18 cellular contexts compared by ENCODE assay signal in the genomic region with DNA sequence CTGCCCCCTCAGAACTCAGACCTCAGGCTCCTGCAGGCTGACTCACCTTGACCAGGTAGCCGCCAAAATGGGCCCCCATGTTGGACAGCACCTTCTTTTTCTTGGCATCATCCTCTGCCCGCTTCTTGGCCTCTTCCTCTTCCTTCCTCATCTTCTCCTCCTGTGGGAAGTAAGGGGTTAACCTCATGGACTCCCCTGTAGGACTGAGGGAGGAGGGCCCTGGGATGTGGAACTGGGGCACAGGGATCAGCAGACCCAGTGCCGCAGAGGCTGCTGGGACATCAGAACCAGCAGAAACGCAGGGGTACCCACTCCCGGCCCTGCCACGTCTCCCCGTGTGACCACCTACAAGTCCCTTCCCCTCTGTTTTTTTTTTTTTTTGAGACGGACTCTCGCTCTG. TPM values are rescaled to one million over a fixed set of nuclear protein-coding genes. Genes with fewer than 3 reads are reported as not detected.
DNase-seq lines count a peak whose midpoint lies in the region; ATAC-seq, FAIRE-seq and TF ChIP-seq lines count a peak whose summit lies in the region.
"Had no signal": no experiment of that assay in that cellular context is flagged by ENCODE, and none has a peak within 500 bp of the region (broad histone marks: within the 10 kb centered on the region; RNA-seq: fewer than 3 reads in every experiment).

No MANE protein-coding gene starts in this region.

- H3K9me3 ChIP-seq in HepG2 (ENCODE audit: low read length) (no peaks in the 10 kb centered on the region), right lobe of liver (no peaks in the 10 kb centered on the region), neuronal stem cell (replicated peaks in 1 of 2; ENCODE audit: control insufficient read depth in 2 of 2, insufficient read depth in 1 of 2, low read depth in 1 of 2, low read length in 2 of 2) (no peaks in the 10 kb centered on the region)
- H3K9me3 ChIP-seq: BLaER1 had no signal

- DNase-seq in HepG2 (ENCODE audit: low spot score) (no peak), right lobe of liver (no peak), neuronal stem cell (ENCODE audit: low spot score) (no peak), SIG-M5 (lab: John Stamatoyannopoulos, UW) (no peak)
- DNase-seq in stimulated activated naive B cell treated with anti-CD40 and anti-IgM and Interleukin-4, amounts not matched to agents 10 μg/mL and 1 μg/mL and 100 μg/mL, for 72 hours: no peak
- DNase-seq: 8988T; CD4-positive, alpha-beta memory T cell; DMS153; DMS79 treated with DMSO at 0.1 percent for 48 hours; GF-D8; HFFc6 had no signal

- H3K4me2 ChIP-seq in HepG2 (ENCODE audit: low read depth, low read length) (peak overlapping the region; percentile 7; the same call in 1 of the 2 replicates), neuronal stem cell (ENCODE audit: insufficient read depth, low read length, poor library complexity, severe bottlenecking) (no peak overlapping the region)
- H3K4me2 ChIP-seq: BLaER1, KMS-11 had no signal

- H3K14ac ChIP-seq in neuronal stem cell (ENCODE audit: low read length): no peak overlapping the region

- TF ChIP-seq EP300 in HepG2 (IDR thresholded peaks at IDR 0.05; ENCODE audit: low read depth in 2 of 2, low read length in 2 of 2) (no peak), HepG2 (CRISPR knock-in tag; IDR thresholded peaks at IDR 0.05; ENCODE audit: borderline replicate concordance) (no peak)

- TF ChIP-seq CTCF in HepG2 (CRISPR knock-in tag; IDR thresholded peaks at IDR 0.05) (no peak), right lobe of liver (IDR thresholded peaks at IDR 0.05) (no peak)

- FAIRE-seq in HepG2 (lab: Jason Lieb, UNC): no peak
- FAIRE-seq: H54 had no signal

- H3K4me1 Mint-ChIP-seq in stimulated activated naive B cell treated with anti-CD40 and anti-IgM and Interleukin-4, amounts not matched to agents 10 μg/mL and 1 μg/mL and 100 μg/mL, for 72 hours: peaks cover 7 to 21% of the 10 kb centered on the region in 2 donors

- peaks cover 40 to 66% of the 10 kb centered on the region in 2 donors for H3K27me3 Mint-ChIP-seq in stimulated activated naive B cell treated with anti-CD40 and anti-IgM and Interleukin-4, amounts not matched to agents 10 μg/mL and 1 μg/mL and 100 μg/mL, for 72 hours

- POLR2A ChIA-PET in HepG2 (lab: Yijun Ruan, JAX): no interaction called here

- no peaks in the 10 kb centered on the region for H3K79me1 ChIP-seq in neuronal stem cell (ENCODE audit: low read depth, low read length)

- H3K9me3 Mint-ChIP-seq in stimulated activated naive B cell treated with anti-CD40 and anti-IgM and Interleukin-4, amounts not matched to agents 10 μg/mL and 1 μg/mL and 100 μg/mL, for 72 hours: no peaks in the 10 kb centered on the region
- H3K9me3 Mint-ChIP-seq: CD4-positive, alpha-beta memory T cell; HFFc6 had no signal

- ATAC-seq in HepG2 (no peak), right lobe of liver (no peak), HG03045 (IDR thresholded peaks at IDR 0.05; ENCODE audit: unreplicated experiment) (no peak)
- no peak for ATAC-seq in stimulated activated naive B cell treated with anti-CD40 and anti-IgM and Interleukin-4, amounts not matched to agents 10 μg/mL and 1 μg/mL and 100 μg/mL, for 72 hours (replicated peaks)
- ATAC-seq: HCT116 had no signal

- no peak overlapping the region for H3K4me3 Mint-ChIP-seq in stimulated activated naive B cell treated with anti-CD40 and anti-IgM and Interleukin-4, amounts not matched to agents 10 μg/mL and 1 μg/mL and 100 μg/mL, for 72 hours
- H3K4me3 Mint-ChIP-seq: CD14-positive monocyte; CD4-positive, alpha-beta memory T cell; HFFc6 had no signal

- no peak overlapping the region for H4K8ac ChIP-seq in neuronal stem cell (ENCODE audit: low read depth, low read length)

- no peak overlapping the region for H2BK15ac ChIP-seq in neuronal stem cell (ENCODE audit: low read length)

- H4K20me1 ChIP-seq in HepG2 (ENCODE audit: insufficient read depth, low read length): no peaks in the 10 kb centered on the region
- H4K20me1 ChIP-seq: BLaER1 had no signal

- TF ChIP-seq POLR2A in HepG2 (IDR thresholded peaks at IDR 0.05; ENCODE audit: insufficient read depth in 1 of 2, low read depth in 2 of 2, low read length in 2 of 2) (no peak), right lobe of liver (IDR thresholded peaks at IDR 0.05) (no peak)

- no peak overlapping the region for H3K23ac ChIP-seq in neuronal stem cell (ENCODE audit: low read depth, low read length, poor library complexity)

- H3K4ac ChIP-seq in neuronal stem cell (ENCODE audit: low read length): peak overlapping the region; percentile 10

- H2BK5ac ChIP-seq in neuronal stem cell (ENCODE audit: low read length): no peak overlapping the region

- peak overlapping the region; percentile 25 for H3K27ac Mint-ChIP-seq in stimulated activated naive B cell treated with anti-CD40 and anti-IgM and Interleukin-4, amounts not matched to agents 10 μg/mL and 1 μg/mL and 100 μg/mL, for 72 hours
- H3K27ac Mint-ChIP-seq: CD4-positive, alpha-beta memory T cell; HFFc6 had no signal

- H3K27me3 ChIP-seq in HepG2 (ENCODE audit: control insufficient read depth in 1 of 2, insufficient read depth in 2 of 2, low read length in 2 of 2): peaks cover 0 to 8% of the 10 kb centered on the region in 2 experiments; a peak in 1 of 5 replicates
- peaks cover 0 to 9% of the 10 kb centered on the region in 2 donors for H3K27me3 ChIP-seq in right lobe of liver
- H3K27me3 ChIP-seq in neuronal stem cell (ENCODE audit: control insufficient read depth in 3 of 3, insufficient read depth in 3 of 3, low read depth in 1 of 3, low read length in 3 of 3): peaks cover 0 to 3% (median 0%) of the 10 kb centered on the region in 3 experiments

- H3K4me1 ChIP-seq in HepG2 (ENCODE audit: insufficient read depth, low read length) (0 out of 2 replicates have a peak, but pooled peaks cover 7% of the 10 kb centered on the region), right lobe of liver (peaks cover 0 to 6% (median 0%) of the 10 kb centered on the region in 4 donors), neuronal stem cell (ENCODE audit: control insufficient read depth in 2 of 2, insufficient read depth in 1 of 2, low read depth in 1 of 2, low read length in 2 of 2) (peaks cover 10 to 13% of the 10 kb centered on the region in 2 donors)

- H4K91ac ChIP-seq in neuronal stem cell (ENCODE audit: low read depth, low read length, poor library complexity): no peak overlapping the region

- intact Hi-C loops in HepG2 (cut with micrococcal nuclease; ENCODE audit: unreplicated experiment): no loop called here
- intact Hi-C loops in right lobe of liver (cut with DNase I): no loop called here

- H3K4me3 ChIP-seq in HepG2 (replicated peaks in 1 of 3; ENCODE audit: insufficient read depth in 1 of 3, low read depth in 2 of 3, low read length in 3 of 3) (no peak overlapping the region), right lobe of liver (no peak overlapping the region), neuronal stem cell (ENCODE audit: low read length in 2 of 2) (no peak overlapping the region)
- H3K4me3 ChIP-seq: BLaER1 had no signal

- no peak overlapping the region for H2AFZ ChIP-seq in HepG2 (ENCODE audit: low read length)
- no peak overlapping the region for H2AFZ ChIP-seq in neuronal stem cell (ENCODE audit: low read length)

- no peak overlapping the region for H2BK120ac ChIP-seq in neuronal stem cell (ENCODE audit: low read depth, low read length)

- H3K9ac ChIP-seq in HepG2 (ENCODE audit: insufficient read depth, low read depth, low read length) (no peak overlapping the region), neuronal stem cell (ENCODE audit: low read depth, low read length, poor library complexity) (no peak overlapping the region)
- H3K9ac ChIP-seq: BLaER1, KMS-11 had no signal

- in situ Hi-C loops in HepG2 (cut with HindIII; ENCODE audit: extremely low pct_ligation_motif_present, low pct_unique_long_range_greater_than_20kb): no loop called here

- no peaks in the 10 kb centered on the region for H3K79me2 ChIP-seq in HepG2 (ENCODE audit: insufficient read depth, low read length)

- peak overlapping the region; percentile 61 for H2AK5ac ChIP-seq in neuronal stem cell (ENCODE audit: low read depth, low read length)

- no peak overlapping the region for H2BK12ac ChIP-seq in neuronal stem cell (ENCODE audit: low read length)

- no peaks in the 10 kb centered on the region for H3K36me3 Mint-ChIP-seq in stimulated activated naive B cell treated with anti-CD40 and anti-IgM and Interleukin-4, amounts not matched to agents 10 μg/mL and 1 μg/mL and 100 μg/mL, for 72 hours
- H3K36me3 Mint-ChIP-seq: CD14-positive monocyte; CD4-positive, alpha-beta memory T cell had no signal

- WGBS in HepG2 (ENCODE audit: low lambda C conversion rate): 23% methylated on average over 9 of the region's 9 CpGs
- 48% methylated on average over 5 of the region's 9 CpGs for WGBS in right lobe of liver (ENCODE audit: insufficient coverage, low coverage, low lambda C conversion rate, missing lambda C conversion rate)
- no CpG with 5 or more reads among the region's 9 CpGs for WGBS in neuronal stem cell (ENCODE audit: extremely low coverage in 2 of 2, insufficient read length in 2 of 2, insufficient replicate concordance in 1 of 2), 2 donors

- CTCF ChIA-PET in HepG2 (lab: Yijun Ruan, JAX; ENCODE audit: low intra/inter-chr PET ratio, low total read pairs): no interaction called here

- H3K27ac ChIP-seq in HepG2 (ENCODE audit: extremely low read length, insufficient read depth, low read length) (no peak overlapping the region), right lobe of liver (no peak overlapping the region), neuronal stem cell (replicated peaks; ENCODE audit: low read length) (no peak overlapping the region)
- H3K27ac ChIP-seq: BLaER1, KMS-11 had no signal

- no TSS peak for BruUV-seq in HepG2 (replicated peaks; lab: Mats Ljungman, UMichigan)

- H3K36me3 ChIP-seq in HepG2 (replicated peaks in 1 of 2; ENCODE audit: control insufficient read depth in 1 of 2, insufficient read depth in 2 of 2, low read length in 2 of 2) (no peaks in the 10 kb centered on the region), right lobe of liver (no peaks in the 10 kb centered on the region), neuronal stem cell (replicated peaks in 1 of 2; ENCODE audit: control insufficient read depth in 2 of 2, insufficient read depth in 2 of 2, low read length in 2 of 2) (peaks cover 0 to 2% of the 10 kb centered on the region in 2 donors)
- H3K36me3 ChIP-seq: BLaER1 had no signal

- TF ChIP-seq RAD21 in HepG2 (CRISPR knock-in tag; IDR thresholded peaks at IDR 0.05): no peak

- no peak overlapping the region for H3K18ac ChIP-seq in neuronal stem cell (ENCODE audit: low read length)

RNA-seq across cellular contexts. Expression of gene TNNT1, which starts 11.1 kb away (rescaled TPM):
- total RNA-seq in HepG2 (2016; rRNA removed; fragmentation: Illumina TruSeq; extraction: Trizol) (1.3 and 1.4 TPM in 2 replicates), right lobe of liver (10 to 100 TPM in 1 of 6 experiments, 1 to 10 TPM in 3, not detected in 2; 1.2 to 10.9 (median 1.6) TPM)
- total RNA-seq in HepG2 (2016; cell fraction: cytosol; rRNA removed; fragmentation: Illumina TruSeq; extraction: Trizol; ENCODE audit: low read depth): 0.91 and 3.3 TPM in 2 replicates
- total RNA-seq in HepG2 (2016; cell fraction: insoluble cytoplasmic fraction; rRNA removed; fragmentation: Illumina TruSeq; extraction: Trizol): 1.3 and 1.5 TPM in 2 replicates
- total RNA-seq in HepG2 (2016; cell fraction: membrane; rRNA removed; fragmentation: Illumina TruSeq; extraction: Trizol): 3.2 and 3.6 TPM in 2 replicates
- total RNA-seq in HepG2 (2016; cell fraction: nucleus; rRNA removed; fragmentation: Illumina TruSeq; extraction: Trizol): 0.99 and 1.1 TPM in 2 replicates
- 1.3 and 2.4 TPM in 2 replicates for polyA plus RNA-seq in HepG2 (2011; rRNA removed)
- 2.1 and 2.2 TPM in 2 replicates for polyA plus RNA-seq in HepG2 (2011; cell fraction: cytosol; rRNA removed)
- 1.6 and 1.8 TPM in 2 replicates for polyA plus RNA-seq in HepG2 (2011; cell fraction: nucleus; rRNA removed)
- polyA plus RNA-seq in HepG2 (2012): 1.8 and 3.8 TPM in 2 replicates
- 3.1 and 3.6 TPM in 2 replicates for polyA plus RNA-seq in HepG2 (2016; cell fraction: cytosol; fragmentation: Illumina TruSeq; extraction: Trizol; ENCODE audit: low read depth)
- polyA plus RNA-seq in HepG2 (2016; cell fraction: insoluble cytoplasmic fraction; fragmentation: Illumina TruSeq; extraction: Trizol; ENCODE audit: low read depth): 0.81 and 1.7 TPM in 2 replicates
- 2.3 and 3.5 TPM in 2 replicates for polyA plus RNA-seq in HepG2 (2016; cell fraction: membrane; fragmentation: Illumina TruSeq; extraction: Trizol; ENCODE audit: low read depth)
- 1.7 and 2.1 TPM in 2 replicates for polyA plus RNA-seq in HepG2 (2016; cell fraction: nucleus; fragmentation: Illumina TruSeq; extraction: Trizol; ENCODE audit: insufficient read depth, low read depth)
- polyA minus RNA-seq in HepG2 (2011; rRNA and poly(A)+ RNA removed; ENCODE audit: low replicate concordance): 0.64 and 6.2 TPM in 2 replicates
- 2.5 TPM in 1 of 2 replicates, not detected in the other for polyA minus RNA-seq in HepG2 (2011; cell fraction: cytosol; rRNA and poly(A)+ RNA removed)
- 1.0 TPM in 1 of 2 replicates, not detected in the other for polyA minus RNA-seq in HepG2 (2011; cell fraction: nucleus; rRNA and poly(A)+ RNA removed)
- polyA plus RNA-seq in neuronal stem cell (2013, experiment 1 of 2): 81.1 TPM
- polyA plus RNA-seq in neuronal stem cell (2013, experiment 2 of 2): 76.8 TPM
- total RNA-seq: CD4-positive, alpha-beta memory T cell had no signal
- polyA plus RNA-seq: CD4-positive, alpha-beta memory T cell had no signal

RNA-seq across cellular contexts. Expression of gene TNNI3, which starts 19.6 kb away (rescaled TPM):
- total RNA-seq in HepG2 (2016; rRNA removed; fragmentation: Illumina TruSeq; extraction: Trizol) (3.5 and 3.7 TPM in 2 replicates), right lobe of liver (under 1 TPM in 3 of 6 experiments, not detected in 3; 0.43 to 0.83 (median 0.62) TPM)
- total RNA-seq in HepG2 (2016; cell fraction: cytosol; rRNA removed; fragmentation: Illumina TruSeq; extraction: Trizol; ENCODE audit: low read depth): 1.9 and 3.2 TPM in 2 replicates
- 3.8 and 5.6 TPM in 2 replicates for total RNA-seq in HepG2 (2016; cell fraction: insoluble cytoplasmic fraction; rRNA removed; fragmentation: Illumina TruSeq; extraction: Trizol)
- 2.0 and 2.4 TPM in 2 replicates for total RNA-seq in HepG2 (2016; cell fraction: membrane; rRNA removed; fragmentation: Illumina TruSeq; extraction: Trizol)
- total RNA-seq in HepG2 (2016; cell fraction: nucleus; rRNA removed; fragmentation: Illumina TruSeq; extraction: Trizol): 1.6 and 2.3 TPM in 2 replicates
- polyA plus RNA-seq in HepG2 (2011; rRNA removed): 3.7 TPM in 2 replicates
- 4.8 and 5.7 TPM in 2 replicates for polyA plus RNA-seq in HepG2 (2011; cell fraction: cytosol; rRNA removed)
- polyA plus RNA-seq in HepG2 (2011; cell fraction: nucleus; rRNA removed): 2.4 and 3.1 TPM in 2 replicates
- 4.6 and 9.0 TPM in 2 replicates for polyA plus RNA-seq in HepG2 (2012)
- 1.5 and 2.8 TPM in 2 replicates for polyA plus RNA-seq in HepG2 (2016; cell fraction: cytosol; fragmentation: Illumina TruSeq; extraction: Trizol; ENCODE audit: low read depth)
- polyA plus RNA-seq in HepG2 (2016; cell fraction: insoluble cytoplasmic fraction; fragmentation: Illumina TruSeq; extraction: Trizol; ENCODE audit: low read depth): 4.3 and 5.1 TPM in 2 replicates
- 1.1 and 1.6 TPM in 2 replicates for polyA plus RNA-seq in HepG2 (2016; cell fraction: membrane; fragmentation: Illumina TruSeq; extraction: Trizol; ENCODE audit: low read depth)
- 3.4 TPM in 2 replicates for polyA plus RNA-seq in HepG2 (2016; cell fraction: nucleus; fragmentation: Illumina TruSeq; extraction: Trizol; ENCODE audit: insufficient read depth, low read depth)
- 0.48 and 0.75 TPM in 2 replicates for polyA minus RNA-seq in HepG2 (2011; rRNA and poly(A)+ RNA removed; ENCODE audit: low replicate concordance)
- polyA minus RNA-seq in HepG2 (2011; cell fraction: cytosol; rRNA and poly(A)+ RNA removed): not detected in 2 replicates
- polyA minus RNA-seq in HepG2 (2011; cell fraction: nucleus; rRNA and poly(A)+ RNA removed): not detected in 2 replicates
- 38.0 TPM for polyA plus RNA-seq in neuronal stem cell (2013, experiment 1 of 2)
- polyA plus RNA-seq in neuronal stem cell (2013, experiment 2 of 2): 36.6 TPM
- total RNA-seq: CD4-positive, alpha-beta memory T cell; HFFc6 had no signal
- polyA plus RNA-seq: CD4-positive, alpha-beta memory T cell had no signal

RNA-seq across cellular contexts. Expression of gene PPP1R12C, which starts 20.5 kb away (rescaled TPM):
- total RNA-seq in HepG2 (2016; rRNA removed; fragmentation: Illumina TruSeq; extraction: Trizol) (13.0 and 29.7 TPM in 2 replicates), right lobe of liver (10 to 100 TPM; 35.6 to 48.1 (median 41.7) TPM)
- total RNA-seq in HepG2 (2016; cell fraction: cytosol; rRNA removed; fragmentation: Illumina TruSeq; extraction: Trizol; ENCODE audit: low read depth): 8.7 and 9.6 TPM in 2 replicates
- total RNA-seq in HepG2 (2016; cell fraction: insoluble cytoplasmic fraction; rRNA removed; fragmentation: Illumina TruSeq; extraction: Trizol): 10.7 and 30.4 TPM in 2 replicates
- 16.0 and 19.8 TPM in 2 replicates for total RNA-seq in HepG2 (2016; cell fraction: membrane; rRNA removed; fragmentation: Illumina TruSeq; extraction: Trizol)
- total RNA-seq in HepG2 (2016; cell fraction: nucleus; rRNA removed; fragmentation: Illumina TruSeq; extraction: Trizol): 33.8 and 39.8 TPM in 2 replicates
- 30.3 and 40.4 TPM in 2 replicates for polyA plus RNA-seq in HepG2 (2011; rRNA removed)
- polyA plus RNA-seq in HepG2 (2011; cell fraction: cytosol; rRNA removed): 13.1 and 19.7 TPM in 2 replicates
- 234 and 309 TPM in 2 replicates for polyA plus RNA-seq in HepG2 (2011; cell fraction: nucleus; rRNA removed)
- 30.8 and 39.8 TPM in 2 replicates for polyA plus RNA-seq in HepG2 (2012)
- polyA plus RNA-seq in HepG2 (2016; cell fraction: cytosol; fragmentation: Illumina TruSeq; extraction: Trizol; ENCODE audit: low read depth): 16.9 and 17.6 TPM in 2 replicates
- polyA plus RNA-seq in HepG2 (2016; cell fraction: insoluble cytoplasmic fraction; fragmentation: Illumina TruSeq; extraction: Trizol; ENCODE audit: low read depth): 21.3 and 29.2 TPM in 2 replicates
- 27.6 and 31.9 TPM in 2 replicates for polyA plus RNA-seq in HepG2 (2016; cell fraction: membrane; fragmentation: Illumina TruSeq; extraction: Trizol; ENCODE audit: low read depth)
- 194 and 196 TPM in 2 replicates for polyA plus RNA-seq in HepG2 (2016; cell fraction: nucleus; fragmentation: Illumina TruSeq; extraction: Trizol; ENCODE audit: insufficient read depth, low read depth)
- polyA minus RNA-seq in HepG2 (2011; rRNA and poly(A)+ RNA removed; ENCODE audit: low replicate concordance): 20.6 and 25.3 TPM in 2 replicates
- 6.3 and 6.7 TPM in 2 replicates for polyA minus RNA-seq in HepG2 (2011; cell fraction: cytosol; rRNA and poly(A)+ RNA removed)
- polyA minus RNA-seq in HepG2 (2011; cell fraction: nucleus; rRNA and poly(A)+ RNA removed): 22.7 and 26.5 TPM in 2 replicates
- polyA plus RNA-seq in neuronal stem cell (2013, experiment 1 of 2): 45.4 TPM
- polyA plus RNA-seq in neuronal stem cell (2013, experiment 2 of 2): 45.1 TPM

RNA-seq across cellular contexts. Expression of gene DNAAF3, which starts 28.5 kb away (rescaled TPM):
- total RNA-seq in HepG2 (2016; rRNA removed; fragmentation: Illumina TruSeq; extraction: Trizol) (0.40 and 0.41 TPM in 2 replicates), right lobe of liver (1 to 10 TPM in 2 of 6 experiments, under 1 TPM in 4; 0.22 to 4.3 (median 0.49) TPM)
- 0.40 TPM in 1 of 2 replicates, not detected in the other for total RNA-seq in HepG2 (2016; cell fraction: cytosol; rRNA removed; fragmentation: Illumina TruSeq; extraction: Trizol; ENCODE audit: low read depth)
- total RNA-seq in HepG2 (2016; cell fraction: insoluble cytoplasmic fraction; rRNA removed; fragmentation: Illumina TruSeq; extraction: Trizol): 0.17 and 0.30 TPM in 2 replicates
- 0.17 and 0.34 TPM in 2 replicates for total RNA-seq in HepG2 (2016; cell fraction: membrane; rRNA removed; fragmentation: Illumina TruSeq; extraction: Trizol)
- 0.66 and 1.1 TPM in 2 replicates for total RNA-seq in HepG2 (2016; cell fraction: nucleus; rRNA removed; fragmentation: Illumina TruSeq; extraction: Trizol)
- 0.30 and 0.33 TPM in 2 replicates for polyA plus RNA-seq in HepG2 (2011; rRNA removed)
- polyA plus RNA-seq in HepG2 (2011; cell fraction: cytosol; rRNA removed): 0.12 and 0.27 TPM in 2 replicates
- 1.0 and 1.6 TPM in 2 replicates for polyA plus RNA-seq in HepG2 (2011; cell fraction: nucleus; rRNA removed)
- 0.24 and 0.31 TPM in 2 replicates for polyA plus RNA-seq in HepG2 (2012)
- 0.28 TPM in 1 of 2 replicates, not detected in the other for polyA plus RNA-seq in HepG2 (2016; cell fraction: cytosol; fragmentation: Illumina TruSeq; extraction: Trizol; ENCODE audit: low read depth)
- 0.41 and 0.73 TPM in 2 replicates for polyA plus RNA-seq in HepG2 (2016; cell fraction: insoluble cytoplasmic fraction; fragmentation: Illumina TruSeq; extraction: Trizol; ENCODE audit: low read depth)
- polyA plus RNA-seq in HepG2 (2016; cell fraction: membrane; fragmentation: Illumina TruSeq; extraction: Trizol; ENCODE audit: low read depth): not detected in 2 replicates
- 1.1 and 1.9 TPM in 2 replicates for polyA plus RNA-seq in HepG2 (2016; cell fraction: nucleus; fragmentation: Illumina TruSeq; extraction: Trizol; ENCODE audit: insufficient read depth, low read depth)
- 0.06 and 16.2 TPM in 2 replicates for polyA minus RNA-seq in HepG2 (2011; rRNA and poly(A)+ RNA removed; ENCODE audit: low replicate concordance)
- polyA minus RNA-seq in HepG2 (2011; cell fraction: cytosol; rRNA and poly(A)+ RNA removed): not detected in 2 replicates
- 0.26 TPM in 1 of 2 replicates, not detected in the other for polyA minus RNA-seq in HepG2 (2011; cell fraction: nucleus; rRNA and poly(A)+ RNA removed)
- 6.3 TPM for polyA plus RNA-seq in neuronal stem cell (2013, experiment 1 of 2)
- polyA plus RNA-seq in neuronal stem cell (2013, experiment 2 of 2): 6.0 TPM
- total RNA-seq: CD4-positive, alpha-beta memory T cell had no signal

RNA-seq across cellular contexts. Expression of gene SYT5, which starts 42.2 kb away (rescaled TPM):
- total RNA-seq in HepG2 (2016; rRNA removed; fragmentation: Illumina TruSeq; extraction: Trizol): not detected in 2 replicates
- total RNA-seq in HepG2 (2016; cell fraction: cytosol; rRNA removed; fragmentation: Illumina TruSeq; extraction: Trizol; ENCODE audit: low read depth): not detected in 2 replicates
- not detected in 2 replicates for total RNA-seq in HepG2 (2016; cell fraction: insoluble cytoplasmic fraction; rRNA removed; fragmentation: Illumina TruSeq; extraction: Trizol)
- total RNA-seq in HepG2 (2016; cell fraction: membrane; rRNA removed; fragmentation: Illumina TruSeq; extraction: Trizol): not detected in 2 replicates
- total RNA-seq in HepG2 (2016; cell fraction: nucleus; rRNA removed; fragmentation: Illumina TruSeq; extraction: Trizol): 0.12 TPM in 1 of 2 replicates, not detected in the other
- 0.04 TPM in 1 of 2 replicates, not detected in the other for polyA plus RNA-seq in HepG2 (2011; rRNA removed)
- polyA plus RNA-seq in HepG2 (2011; cell fraction: cytosol; rRNA removed): 0.11 TPM in 1 of 2 replicates, not detected in the other
- polyA plus RNA-seq in HepG2 (2011; cell fraction: nucleus; rRNA removed): 0.87 and 0.90 TPM in 2 replicates
- 0.24 and 0.25 TPM in 2 replicates for polyA plus RNA-seq in HepG2 (2012)
- polyA plus RNA-seq in HepG2 (2016; cell fraction: cytosol; fragmentation: Illumina TruSeq; extraction: Trizol; ENCODE audit: low read depth): not detected in 2 replicates
- polyA plus RNA-seq in HepG2 (2016; cell fraction: insoluble cytoplasmic fraction; fragmentation: Illumina TruSeq; extraction: Trizol; ENCODE audit: low read depth): not detected in 2 replicates
- polyA plus RNA-seq in HepG2 (2016; cell fraction: membrane; fragmentation: Illumina TruSeq; extraction: Trizol; ENCODE audit: low read depth): not detected in 2 replicates
- polyA plus RNA-seq in HepG2 (2016; cell fraction: nucleus; fragmentation: Illumina TruSeq; extraction: Trizol; ENCODE audit: insufficient read depth, low read depth): not detected in 2 replicates
- 0.05 and 0.52 TPM in 2 replicates for polyA minus RNA-seq in HepG2 (2011; rRNA and poly(A)+ RNA removed; ENCODE audit: low replicate concordance)
- not detected in 2 replicates for polyA minus RNA-seq in HepG2 (2011; cell fraction: cytosol; rRNA and poly(A)+ RNA removed)
- polyA minus RNA-seq in HepG2 (2011; cell fraction: nucleus; rRNA and poly(A)+ RNA removed): 0.62 and 2.8 TPM in 2 replicates
- 1 to 10 TPM in 1 of 6 experiments, under 1 TPM in 1, not detected in 4; 0.06 to 1.7 TPM for total RNA-seq in right lobe of liver
- polyA plus RNA-seq in neuronal stem cell (2013, experiment 1 of 2): 0.14 TPM
- polyA plus RNA-seq in neuronal stem cell (2013, experiment 2 of 2): 0.26 TPM
- total RNA-seq: A673; CD4-positive, alpha-beta memory T cell had no signal
- polyA plus RNA-seq: CD14-positive monocyte had no signal
